Comparison of ENCODE assay signal across 33 cellular contexts in the genomic region with DNA sequence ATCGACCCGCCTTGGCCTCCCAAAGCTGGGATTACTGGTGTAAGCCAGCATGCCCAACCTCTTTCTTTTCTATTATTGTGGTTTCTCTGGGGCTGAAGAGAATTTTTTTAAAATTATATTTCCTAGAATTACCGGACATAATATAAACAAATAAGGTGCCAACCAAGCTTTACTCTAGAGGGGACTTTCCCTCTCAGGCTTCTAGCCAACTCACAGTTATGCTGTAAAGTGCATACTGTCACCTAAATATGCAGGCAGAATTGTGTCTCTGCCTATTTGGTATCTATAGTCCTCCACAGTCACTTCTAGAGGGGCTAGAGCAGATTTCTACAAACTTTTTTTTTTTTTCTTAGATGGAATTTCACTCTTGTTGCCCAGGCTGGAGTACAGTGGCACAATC. TPM values are rescaled to one million over a fixed set of nuclear protein-coding genes. Genes with fewer than 3 reads are reported as not detected.
DNase-seq lines count a peak whose midpoint lies in the region; ATAC-seq and TF ChIP-seq lines count a peak whose summit lies in the region.
"Had no signal": no experiment of that assay in that cellular context is flagged by ENCODE, and none has a peak within 500 bp of the region (broad histone marks: within the 10 kb centered on the region; RNA-seq: fewer than 3 reads in every experiment).

No MANE protein-coding gene starts in this region.

- peaks cover 30% of the 10 kb centered on the region for H3K4me1 Mint-ChIP-seq in activated CD4-positive, alpha-beta memory T cell treated with anti-CD3 and anti-CD28 coated beads for 36 hours (ENCODE audit: low read depth)
- peaks cover 22% of the 10 kb centered on the region for H3K4me1 Mint-ChIP-seq in activated CD4-positive, alpha-beta memory T cell treated with anti-CD3 and anti-CD28 coated beads, Interleukin-2, amount 10 ng/mL, durations not matched to agents 7 days and 5 days
- peaks cover 16% of the 10 kb centered on the region for H3K4me1 Mint-ChIP-seq in central memory CD8-positive, alpha-beta T cell
- H3K4me1 Mint-ChIP-seq: neural progenitor cell had no signal

- H4K20me1 ChIP-seq in BLaER1 (no peaks in the 10 kb centered on the region), MM.1S (ENCODE audit: insufficient read depth, low read length) (no peaks in the 10 kb centered on the region)

- H2AFZ ChIP-seq in MM.1S (ENCODE audit: low read length), result no peak overlapping the region
- H2AFZ ChIP-seq: neural progenitor cell, parathyroid adenoma, PC-9 had no signal

- ATAC-seq in central memory CD8-positive, alpha-beta T cell (replicated peaks; ENCODE audit: extremely low read depth, poor library complexity, severe bottlenecking), result peak; percentile 52
- no peak for ATAC-seq in psoas muscle
- ATAC-seq: activated CD8-positive, alpha-beta memory T cell treated with anti-CD3 and anti-CD28 coated beads, Interleukin-2, amount 10 ng/mL, durations not matched to agents 7 days and 5 days; GM12878; left lung; Right ventricle myocardium inferior had no signal

- H3K27me3 ChIP-seq in BLaER1 (no peaks in the 10 kb centered on the region), MM.1S (replicated peaks; ENCODE audit: insufficient read depth, low read length) (no peaks in the 10 kb centered on the region), colonic mucosa (no peaks in the 10 kb centered on the region), psoas muscle (ENCODE audit: insufficient read depth in 3 of 3, low read length in 2 of 3) (no peaks in the 10 kb centered on the region)
- H3K27me3 ChIP-seq: left lung, neural progenitor cell, right atrium auricular region had no signal

- peak overlapping the region; percentile 16 for H3K27ac Mint-ChIP-seq in activated CD4-positive, alpha-beta memory T cell treated with anti-CD3 and anti-CD28 coated beads for 36 hours
- H3K27ac Mint-ChIP-seq in activated CD4-positive, alpha-beta memory T cell treated with anti-CD3 and anti-CD28 coated beads, Interleukin-2, amount 10 ng/mL, durations not matched to agents 7 days and 5 days, result no peak overlapping the region
- no peak overlapping the region for H3K27ac Mint-ChIP-seq in central memory CD8-positive, alpha-beta T cell (ENCODE audit: low read depth)
- H3K27ac Mint-ChIP-seq: activated CD8-positive, alpha-beta memory T cell treated with anti-CD3 and anti-CD28 coated beads, Interleukin-2, amount 10 ng/mL, durations not matched to agents 7 days and 5 days; neural progenitor cell; stimulated activated naive CD8-positive, alpha-beta T cell treated with anti-CD3 and anti-CD28 coated beads, Interleukin-15, Interleukin-2, amounts not matched to agents 100 ng/mL and 50 ng/mL, for 24 hours had no signal

- H3K27ac ChIP-seq in BLaER1, result peak overlapping the region; percentile 73
- H3K27ac ChIP-seq in MM.1S (ENCODE audit: low read length), result peak overlapping the region; percentile 81; the same call in 1 of the 2 replicates
- no peak overlapping the region for H3K27ac ChIP-seq in colonic mucosa
- H3K27ac ChIP-seq in psoas muscle, result no peak overlapping the region
- H3K27ac ChIP-seq: KMS-11, left lung, neural progenitor cell, parathyroid adenoma, PC-9, right atrium auricular region, thoracic aorta had no signal

- H3K4me3 Mint-ChIP-seq in activated CD4-positive, alpha-beta memory T cell treated with anti-CD3 and anti-CD28 coated beads for 36 hours, result peak overlapping the region; percentile 38
- no peak overlapping the region for H3K4me3 Mint-ChIP-seq in activated CD4-positive, alpha-beta memory T cell treated with anti-CD3 and anti-CD28 coated beads, Interleukin-2, amount 10 ng/mL, durations not matched to agents 7 days and 5 days
- H3K4me3 Mint-ChIP-seq in central memory CD8-positive, alpha-beta T cell, result no peak overlapping the region
- H3K4me3 Mint-ChIP-seq: neural progenitor cell had no signal

- H3K36me3 ChIP-seq in BLaER1 (no peaks in the 10 kb centered on the region), MM.1S (replicated peaks; ENCODE audit: insufficient read depth, low read length) (no peaks in the 10 kb centered on the region), colonic mucosa (no peaks in the 10 kb centered on the region), psoas muscle (ENCODE audit: insufficient read depth in 1 of 2, low read depth in 1 of 2) (no peaks in the 10 kb centered on the region)
- H3K36me3 ChIP-seq: left lung, neural progenitor cell, right atrium auricular region, thoracic aorta had no signal

- H3K36me3 Mint-ChIP-seq in activated CD4-positive, alpha-beta memory T cell treated with anti-CD3 and anti-CD28 coated beads for 36 hours, result peaks cover 16% of the 10 kb centered on the region
- H3K36me3 Mint-ChIP-seq in activated CD4-positive, alpha-beta memory T cell treated with anti-CD3 and anti-CD28 coated beads, Interleukin-2, amount 10 ng/mL, durations not matched to agents 7 days and 5 days (ENCODE audit: low read depth), result peaks cover 5% of the 10 kb centered on the region
- peaks cover 1% of the 10 kb centered on the region for H3K36me3 Mint-ChIP-seq in central memory CD8-positive, alpha-beta T cell (ENCODE audit: insufficient read depth)

- WGBS in psoas muscle, 3 donors, result 89 to 93% (median 93%) methylated on average over 3 of the region's 3 CpGs

- H3K4me3 ChIP-seq in BLaER1 (no peak overlapping the region), MM.1S (ENCODE audit: low read length) (no peak overlapping the region), colonic mucosa (no peak overlapping the region), psoas muscle (no peak overlapping the region)
- H3K4me3 ChIP-seq: GM12878, left lung, neural progenitor cell, PC-9, right atrium auricular region, thoracic aorta had no signal

- CTCF ChIA-PET in activated CD4-positive, alpha-beta memory T cell treated with anti-CD3 and anti-CD28 coated beads for 36 hours (lab: Charles Lee), result no interaction called here
- CTCF ChIA-PET in activated CD4-positive, alpha-beta memory T cell treated with anti-CD3 and anti-CD28 coated beads, Interleukin-2, amount 10 ng/mL, durations not matched to agents 7 days and 5 days (lab: Charles Lee), result interaction anchor here (1.0 kb wide), 1 partner anchor 28 kb away, joined by 6 read pairs; no protein-coding TSS in a partner anchor

- H3K9me3 ChIP-seq in BLaER1, result peaks cover 34% of the 10 kb centered on the region
- no peaks in the 10 kb centered on the region for H3K9me3 ChIP-seq in MM.1S (replicated peaks; ENCODE audit: insufficient read depth, low read length)
- no peaks in the 10 kb centered on the region for H3K9me3 ChIP-seq in colonic mucosa
- no peaks in the 10 kb centered on the region for H3K9me3 ChIP-seq in psoas muscle
- H3K9me3 ChIP-seq: thoracic aorta had no signal

- no peaks in the 10 kb centered on the region for H3K9me2 ChIP-seq in MM.1S (replicated peaks; ENCODE audit: insufficient read depth, low read length)
- H3K9me2 ChIP-seq: SK-N-SH had no signal

- peaks cover 30% of the 10 kb centered on the region for H3K4me1 ChIP-seq in BLaER1
- 0 out of 2 replicates have a peak, but pooled peaks cover 4% of the 10 kb centered on the region for H3K4me1 ChIP-seq in MM.1S (ENCODE audit: low read length)
- no peaks in the 10 kb centered on the region for H3K4me1 ChIP-seq in colonic mucosa
- H3K4me1 ChIP-seq in psoas muscle, result no peaks in the 10 kb centered on the region
- H3K4me1 ChIP-seq: left lung, neural progenitor cell, right atrium auricular region had no signal

- intact Hi-C loops in activated CD4-positive, alpha-beta memory T cell treated with anti-CD3 and anti-CD28 coated beads for 36 hours (cut with micrococcal nuclease), result loop anchor here (2.0 kb wide), 1 partner anchor 41 kb away; a partner anchor contains a TSS
- intact Hi-C loops in colonic mucosa (cut with DNase I), result no loop called here
- intact Hi-C loops in psoas muscle (cut with DNase I), result no loop called here

- TF ChIP-seq CTCF in MM.1S (IDR thresholded peaks at IDR 0.05; ENCODE audit: low read length), result no peak
- no peak for TF ChIP-seq CTCF in colonic mucosa (IDR thresholded peaks at IDR 0.05)
- TF ChIP-seq CTCF in psoas muscle (IDR thresholded peaks at IDR 0.05), result no peak

- H3K9me3 Mint-ChIP-seq in activated CD4-positive, alpha-beta memory T cell treated with anti-CD3 and anti-CD28 coated beads for 36 hours, result peaks cover 19% of the 10 kb centered on the region
- H3K9me3 Mint-ChIP-seq in activated CD4-positive, alpha-beta memory T cell treated with anti-CD3 and anti-CD28 coated beads, Interleukin-2, amount 10 ng/mL, durations not matched to agents 7 days and 5 days, result peaks cover 16% of the 10 kb centered on the region
- no peaks in the 10 kb centered on the region for H3K9me3 Mint-ChIP-seq in central memory CD8-positive, alpha-beta T cell

- DNase-seq in activated CD4-positive, alpha-beta memory T cell treated with anti-CD3 and anti-CD28 coated beads for 36 hours, result no peak
- DNase-seq in activated CD4-positive, alpha-beta memory T cell treated with anti-CD3 and anti-CD28 coated beads, Interleukin-2, amount 10 ng/mL, durations not matched to agents 7 days and 5 days, result no peak
- DNase-seq in MM.1S (no peak), colonic mucosa (no peak), psoas muscle (no peak), islet precursor cell (no peak)
- DNase-seq in central memory CD8-positive, alpha-beta T cell (ENCODE audit: low spot score in 2 of 2), result no peak
- DNase-seq: activated CD4-positive, CD25-positive, alpha-beta regulatory T cell treated with anti-CD3 and anti-CD28 coated beads, Interleukin-2, amount 50 U/mL, for 72 hours; activated CD8-positive, alpha-beta memory T cell treated with anti-CD3 and anti-CD28 coated beads, Interleukin-2, amount 10 ng/mL, durations not matched to agents 7 days and 5 days; cortex of kidney; DMS153; erythroblast; HCEC 1CT; head of caudate nucleus; left lung; NCI-H1436; NCI-H2081 treated with DMSO at 0.1 percent for 48 hours; NCI-H2227 treated with DMSO at 0.1 percent for 48 hours; NCI-H526; NK-92 treated with Interleukin-12 subunit alpha and Interleukin-12 subunit beta, amount 100 ng/mL, for 24 hours; PC-9; SK-N-SH; small intestine had no signal

- peak overlapping the region; percentile 36; the same call in 1 of the 2 replicates for H3K9ac ChIP-seq in BLaER1
- peak overlapping the region; percentile 18; the same call in 1 of the 2 replicates for H3K9ac ChIP-seq in MM.1S (ENCODE audit: low read length)
- no peak overlapping the region for H3K9ac ChIP-seq in colonic mucosa (ENCODE audit: low read depth in 2 of 2, low read length in 2 of 2)
- H3K9ac ChIP-seq: KMS-11, neural progenitor cell, parathyroid adenoma, SK-N-SH had no signal

- H3K4me2 ChIP-seq in BLaER1 (peak overlapping the region; percentile 61), MM.1S (ENCODE audit: low read depth, low read length) (no peak overlapping the region; the same call in 1 of the 2 replicates)
- H3K4me2 ChIP-seq: KMS-11, neural progenitor cell, PC-9, SK-N-SH had no signal

- H3K79me2 ChIP-seq in MM.1S (ENCODE audit: low read length), result no peaks in the 10 kb centered on the region
- H3K79me2 ChIP-seq: parathyroid adenoma had no signal

- POLR2A ChIA-PET in activated CD4-positive, alpha-beta memory T cell treated with anti-CD3 and anti-CD28 coated beads for 36 hours (lab: Charles Lee), result interaction anchor here (0.6 to 1.6 kb wide), 2 partner anchors 405 to 792 kb away, joined by 4 to 5 read pairs; a partner anchor contains a TSS
- POLR2A ChIA-PET in activated CD4-positive, alpha-beta memory T cell treated with anti-CD3 and anti-CD28 coated beads, Interleukin-2, amount 10 ng/mL, durations not matched to agents 7 days and 5 days (lab: Charles Lee), result interaction anchor here (1.4 to 2.2 kb wide), 2 partner anchors 37 to 42 kb away, joined by 4 to 13 read pairs; a partner anchor contains a TSS

- no peaks in the 10 kb centered on the region for H3K27me3 Mint-ChIP-seq in activated CD4-positive, alpha-beta memory T cell treated with anti-CD3 and anti-CD28 coated beads for 36 hours
- H3K27me3 Mint-ChIP-seq in activated CD4-positive, alpha-beta memory T cell treated with anti-CD3 and anti-CD28 coated beads, Interleukin-2, amount 10 ng/mL, durations not matched to agents 7 days and 5 days, result no peaks in the 10 kb centered on the region
- no peaks in the 10 kb centered on the region for H3K27me3 Mint-ChIP-seq in central memory CD8-positive, alpha-beta T cell
- H3K27me3 Mint-ChIP-seq: activated CD8-positive, alpha-beta memory T cell treated with anti-CD3 and anti-CD28 coated beads, Interleukin-2, amount 10 ng/mL, durations not matched to agents 7 days and 5 days; memory B cell; stimulated activated naive CD8-positive, alpha-beta T cell treated with anti-CD3 and anti-CD28 coated beads, Interleukin-15, Interleukin-2, amounts not matched to agents 100 ng/mL and 50 ng/mL, for 24 hours had no signal

- peaks cover 3% of the 10 kb centered on the region for H3F3A ChIP-seq in MM.1S (ENCODE audit: insufficient read depth, low read length)

RNA-seq across cellular contexts. Expression of a gene that starts 41.6 kb away (rescaled TPM):
- 1 to 10 TPM; 3.9 TPM for total RNA-seq in activated CD4-positive, alpha-beta memory T cell treated with anti-CD3 and anti-CD28 coated beads for 36 hours
- total RNA-seq in activated CD4-positive, alpha-beta memory T cell treated with anti-CD3 and anti-CD28 coated beads, Interleukin-2, amount 10 ng/mL, durations not matched to agents 7 days and 5 days, result 1 to 10 TPM; 3.7 to 5.9 TPM
- 1 to 10 TPM; 2.9 to 3.2 TPM for total RNA-seq in colonic mucosa
- under 1 TPM; 0.08 to 0.26 (median 0.19) TPM for total RNA-seq in psoas muscle
- under 1 TPM; 0.06 to 0.25 (median 0.16) TPM for polyA plus RNA-seq in psoas muscle

Comparison
In these comparisons a context has a peak if more than half of its experiments do, and no peak if none do; other contexts are left out.
1. H3K27ac ChIP-seq: peak in BLaER1 (single experiment) and MM.1S (single experiment); none in colonic mucosa (single experiment) and psoas muscle (single experiment).
2. H3K9ac ChIP-seq: peak in BLaER1 (single experiment) and MM.1S (single experiment); none in colonic mucosa (0 of 2).